Comparison of ENCODE assay signal across 8 cellular contexts in the genomic region with DNA sequence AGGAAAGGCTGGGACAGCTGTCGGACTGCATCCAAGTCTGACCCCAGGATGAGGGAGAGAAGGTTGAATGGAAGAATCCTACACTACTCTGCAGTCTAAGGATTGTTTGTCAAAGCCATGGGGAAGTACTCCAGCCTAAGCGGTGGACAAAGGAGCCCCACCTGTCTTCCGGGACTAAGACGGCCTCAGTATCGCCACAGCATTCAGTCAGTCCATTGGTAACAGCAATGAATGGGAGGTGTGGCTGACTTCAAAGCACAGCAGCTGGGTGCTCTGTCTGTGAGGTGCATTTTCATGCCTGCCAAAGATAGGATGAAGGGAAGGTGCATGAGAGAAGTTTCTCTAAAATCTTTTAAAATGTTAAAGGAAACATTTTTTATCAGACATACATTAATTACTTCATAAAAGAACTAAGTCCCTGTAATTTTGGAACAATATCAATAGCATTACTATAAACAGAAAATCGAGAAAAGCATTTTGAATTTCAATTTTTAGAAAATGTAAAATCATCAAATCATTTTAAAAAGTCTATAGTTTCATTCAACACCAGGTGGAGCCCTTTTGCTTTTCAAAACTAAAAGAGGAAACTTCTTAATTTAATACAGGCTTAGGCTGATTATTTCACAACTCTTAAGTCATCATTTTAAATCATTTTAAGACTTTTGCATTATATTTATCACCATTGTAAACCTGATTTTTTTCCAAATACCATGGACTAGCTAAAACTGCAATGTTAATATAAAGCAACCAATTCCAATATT. TPM values are rescaled to one million over a fixed set of nuclear protein-coding genes. Genes with fewer than 3 reads are reported as not detected.
DNase-seq lines count a peak whose midpoint lies in the region; ATAC-seq, FAIRE-seq and TF ChIP-seq lines count a peak whose summit lies in the region.

No MANE protein-coding gene starts in this region.

- no peak for TF ChIP-seq POLR2A in A549 (IDR thresholded peaks at IDR 0.05; ENCODE audit: low read length)
- no peak for TF ChIP-seq POLR2A in esophagus squamous epithelium (IDR thresholded peaks at IDR 0.05)

- no peaks in the 10 kb centered on the region for H3F3A ChIP-seq in PC-9 (ENCODE audit: insufficient read depth, low read depth)

- H3K27ac ChIP-seq in A549 (no peak overlapping the region), PC-9 (no peak overlapping the region), esophagus squamous epithelium (no peak overlapping the region)

- H3K4me3 ChIP-seq in A549 = no peak overlapping the region
- no peak overlapping the region for H3K4me3 ChIP-seq in PC-9
- no peak overlapping the region for H3K4me3 ChIP-seq in esophagus squamous epithelium

- no peak for TF ChIP-seq EP300 in A549 (IDR thresholded peaks at IDR 0.05)

- intact Hi-C loops in PC-9 (cut with micrococcal nuclease; ENCODE audit: unreplicated experiment) = loop anchor here (1.0 to 10.0 kb wide), 2 partner anchors 127 to 450 kb away; no protein-coding TSS in a partner anchor
- intact Hi-C loops in esophagus squamous epithelium (cut with DNase I) = loop anchor here (5.0 kb wide), 1 partner anchor 127 kb away; the partner anchor contains the start of gene SLC25A31

- no peaks in the 10 kb centered on the region for H3K4me1 ChIP-seq in A549
- H3K4me1 ChIP-seq in PC-9 (replicated peaks; ENCODE audit: insufficient read depth) = 0 out of 2 replicates have a peak, but pooled peaks cover 5% of the 10 kb centered on the region
- H3K4me1 ChIP-seq in esophagus squamous epithelium = no peaks in the 10 kb centered on the region

- CTCF ChIA-PET in A549 (lab: Yijun Ruan, JAX) (interaction anchor here (1.1 to 16.8 kb wide), 8 partner anchors 9 to 137 kb away, joined by 3 to 180 read pairs (median 7); partner anchors contain the start of gene SLC25A31), PC-9 (lab: Charles Lee) (interaction anchor here (1.0 kb wide), 1 partner anchor 128 kb away, joined by 5 read pairs; no protein-coding TSS in a partner anchor)

- no peaks in the 10 kb centered on the region for H3K79me2 ChIP-seq in PC-9 (ENCODE audit: low read depth)

- 10% methylated on average over 6 of the region's 6 CpGs for WGBS in A549 (ENCODE audit: missing lambda C conversion rate)
- WGBS in esophagus squamous epithelium, 2 donors = 11 to 12% methylated on average over 6 of the region's 6 CpGs

- TF ChIP-seq CTCF in A549 (IDR thresholded peaks at IDR 0.05) = peak; percentile 62; the same call in 2 of the 3 replicates
- peak; percentile 95 for TF ChIP-seq CTCF in PC-9 (conservative IDR thresholded peaks at IDR 0.05)
- peak in 5 of 6 experiments; percentile 22 to 67 (median 57) for TF ChIP-seq CTCF in esophagus squamous epithelium (IDR thresholded peaks at IDR 0.05)

- TF ChIP-seq RAD21 in A549 (conservative IDR thresholded peaks at IDR 0.05 in 1 of 2, IDR thresholded peaks at IDR 0.05 in 1 of 2) = peak; percentile 64 to 75

- no peaks in the 10 kb centered on the region for H3K9me3 ChIP-seq in A549
- no peaks in the 10 kb centered on the region for H3K9me3 ChIP-seq in PC-9 (ENCODE audit: insufficient read depth, low read depth)
- H3K9me3 ChIP-seq in esophagus squamous epithelium = no peaks in the 10 kb centered on the region

- no peaks in the 10 kb centered on the region for H3K9me2 ChIP-seq in PC-9 (ENCODE audit: insufficient read depth)

- H3K4me2 ChIP-seq in A549 (peak overlapping the region; percentile 17; the same call in 2 of the 3 replicates), PC-9 (no peak overlapping the region)

- BruUV-seq in PC-9 (replicated peaks; lab: Mats Ljungman, UMichigan) = no TSS peak

- POLR2A ChIA-PET in A549 (lab: Yijun Ruan, JAX) = no interaction called here
- POLR2A ChIA-PET in PC-9 (lab: Charles Lee; ENCODE audit: unreplicated experiment) = no interaction called here

- no peak overlapping the region for H2AFZ ChIP-seq in PC-9

- peak; percentile 23 for FAIRE-seq in A549 (lab: Jason Lieb, UNC)

- H3K36me3 ChIP-seq in PC-9 (ENCODE audit: low read depth) (no peaks in the 10 kb centered on the region), esophagus squamous epithelium (no peaks in the 10 kb centered on the region)

- ATAC-seq in A549 (peak; percentile 30 to 47; a peak in 3 of 6 replicates), GM18867 (IDR thresholded peaks at IDR 0.05; ENCODE audit: unreplicated experiment) (no peak)

- H3K27me3 ChIP-seq in PC-9 (ENCODE audit: insufficient read depth, low read depth) (no peaks in the 10 kb centered on the region), esophagus squamous epithelium (peaks cover 0 to 17% (median 0%) of the 10 kb centered on the region in 4 donors)

- DNase-seq in A549 (ENCODE audit: low read depth in 1 of 2, low spot score in 1 of 2) (peak in 1 of 2 experiments; percentile 20), HCEC 1CT (peak; percentile 28), PC-9 (peak in 1 of 2 experiments; percentile 64), esophagus squamous epithelium (lab: John Stamatoyannopoulos, UW) (no peak), pons (ENCODE audit: low spot score) (peak; percentile 40), activated gamma-delta T cell treated with Interleukin-2 at 50 U/mL for 16 hours (no peak)
- DNase-seq in activated CD4-positive, alpha-beta T cell treated with anti-CD3 and anti-CD28 coated beads for 4 hours = no peak

- no peaks in the 10 kb centered on the region for H4K20me1 ChIP-seq in PC-9 (ENCODE audit: insufficient read depth)

TF ChIP-seq in A549, 52 proteins besides CTCF, POLR2A, EP300 and RAD21:
- TF ChIP-seq ZC3H11A (IDR thresholded peaks at IDR 0.05) (no peak), MAZ (IDR thresholded peaks at IDR 0.05; ENCODE audit: borderline replicate concordance, low read depth, low read length) (no peak), SMC3 (IDR thresholded peaks at IDR 0.05) (peak; percentile 87)
TF ChIP-seq in A549: peak in this region for 1.

RNA-seq across cellular contexts. Expression of gene INTU, which starts 27.6 kb away (rescaled TPM):
- 4.7 TPM in 2 replicates for polyA plus RNA-seq in A549 (2011; rRNA removed)
- 0.52 and 0.53 TPM in 2 replicates for polyA plus RNA-seq in A549 (2012; cell fraction: cytosol; rRNA removed)
- 1.2 and 2.0 TPM in 2 replicates for polyA plus RNA-seq in A549 (2012; cell fraction: nucleus; rRNA removed)
- 1.2 to 1.8 TPM (median 1.5 TPM) in 3 replicates for polyA plus RNA-seq in A549 (2017; fragmentation: RNase III; extraction: RNeasy Plus Mini Kit Qiagen cat#74134 plus additional on column Dnase treatment)
- 4.3 and 4.8 TPM in 2 replicates for polyA minus RNA-seq in A549 (2011; rRNA and poly(A)+ RNA removed)
- total RNA-seq in PC-9 (2021) = 9.7 and 10.5 TPM in 2 replicates
- 10 to 100 TPM in 1 of 4 donors, 1 to 10 TPM in 3; 4.3 to 11.4 (median 6.1) TPM for total RNA-seq in esophagus squamous epithelium

Comparison
In these comparisons a context has a peak if more than half of its experiments do, and no peak if none do; other contexts are left out.
1. DNase-seq: peak in HCEC 1CT (single experiment) and pons (single experiment); none in esophagus squamous epithelium (single experiment), activated gamma-delta T cell treated with Interleukin-2 at 50 U/mL for 16 hours (single experiment) and activated CD4-positive, alpha-beta T cell treated with anti-CD3 and anti-CD28 coated beads for 4 hours (0 of 2).
2. Peak in every context shown above with its lines, with median percentiles within 50 percentile points of each other: CTCF ChIP-seq.